In genomic region chr17:47895856-47896671, GRCh38 we compare ENCODE assay signal across 8 cellular contexts.
A peak's percentile ranks its signal among the peaks of the same experiment; 100 is the strongest.
DNase-seq lines count a peak whose midpoint lies in the region; ATAC-seq and TF ChIP-seq lines count a peak whose summit lies in the region.

SP2 (plus strand) TSS chr17:47896236; CDS start chr17:47896287, 51 bp downstream.

- peak within 1 kb of the TSS; percentile 76 for H2AFZ ChIP-seq in MM.1S (ENCODE audit: low read length)

- H3K4me3 ChIP-seq in HAP-1 (peak within 1 kb of the TSS; percentile 94), MM.1S (ENCODE audit: low read length) (peak within 1 kb of the TSS; percentile 94)

- in situ Hi-C loops in HAP-1 (cut with MboI; ENCODE audit: low sequenced_read_pairs) = loop anchor here (10.0 kb wide), 1 partner anchor 121 kb away; no protein-coding TSS in a partner anchor

- H3K4me2 ChIP-seq in MM.1S (ENCODE audit: low read depth, low read length) = peak within 1 kb of the TSS; percentile 84

- peaks cover 33% of the 10 kb centered on the region for H3K4me1 ChIP-seq in ES-I3 (ENCODE audit: insufficient read depth, low read length)
- no peaks in the 10 kb centered on the region for H3K4me1 ChIP-seq in HAP-1
- H3K4me1 ChIP-seq in MM.1S (ENCODE audit: low read length) = peaks cover 32% of the 10 kb centered on the region

- H3K27ac ChIP-seq in MM.1S (ENCODE audit: low read length) = peak within 1 kb of the TSS; percentile 64

- no peaks in the 10 kb centered on the region for H4K20me1 ChIP-seq in MM.1S (ENCODE audit: insufficient read depth, low read length)

- H3K36me3 ChIP-seq in ES-I3 (ENCODE audit: insufficient read depth, low read length) (no peaks in the 10 kb centered on the region; the same call in 1 of the 2 replicates), HAP-1 (replicated peaks) (no peaks in the 10 kb centered on the region; the same call in 1 of the 2 replicates), MM.1S (replicated peaks; ENCODE audit: insufficient read depth, low read length) (no peaks in the 10 kb centered on the region)

- H3K27ac Mint-ChIP-seq in nephron progenitor cell = peak within 1 kb of the TSS; percentile 98
- peak within 1 kb of the TSS; percentile 97 to 100 for H3K27ac Mint-ChIP-seq in stimulated activated naive CD8-positive, alpha-beta T cell treated with anti-CD3 and anti-CD28 coated beads, Interleukin-15, amount 100 ng/mL, for 72 hours

- peaks cover 3% of the 10 kb centered on the region for H3K27me3 Mint-ChIP-seq in nephron progenitor cell (ENCODE audit: low read depth, poor library complexity)
- H3K27me3 Mint-ChIP-seq in stimulated activated naive CD8-positive, alpha-beta T cell treated with anti-CD3 and anti-CD28 coated beads, Interleukin-15, amount 100 ng/mL, for 72 hours = no peaks in the 10 kb centered on the region

- H3K9me2 ChIP-seq in MM.1S (replicated peaks; ENCODE audit: insufficient read depth, low read length) = no peaks in the 10 kb centered on the region

- H3K9ac ChIP-seq in ES-I3 (ENCODE audit: low read depth, low read length) (peak within 1 kb of the TSS; percentile 97), MM.1S (ENCODE audit: low read length) (peak within 1 kb of the TSS; percentile 87)

- peak within 1 kb of the TSS; percentile 97 for H3K4me3 Mint-ChIP-seq in nephron progenitor cell
- H3K4me3 Mint-ChIP-seq in stimulated activated naive CD8-positive, alpha-beta T cell treated with anti-CD3 and anti-CD28 coated beads, Interleukin-15, amount 100 ng/mL, for 72 hours = peak within 1 kb of the TSS; percentile 88 to 95

- TF ChIP-seq CTCF in MM.1S (IDR thresholded peaks at IDR 0.05; ENCODE audit: low read length) = no peak
- TF ChIP-seq CTCF in nephron progenitor cell (IDR thresholded peaks at IDR 0.05) = no peak

- ATAC-seq in stimulated activated naive CD8-positive, alpha-beta T cell treated with anti-CD3 and anti-CD28 coated beads, Interleukin-15, amount 100 ng/mL, for 72 hours = peak; percentile 94

- H3K36me3 Mint-ChIP-seq in nephron progenitor cell (ENCODE audit: low read depth) = no peaks in the 10 kb centered on the region

- peaks cover 10% of the 10 kb centered on the region; the same call in 1 of the 2 replicates for H3F3A ChIP-seq in MM.1S (ENCODE audit: insufficient read depth, low read length)

- H3K27me3 ChIP-seq in HAP-1 (ENCODE audit: low read depth) (no peaks in the 10 kb centered on the region), MM.1S (replicated peaks; ENCODE audit: insufficient read depth, low read length) (no peaks in the 10 kb centered on the region)

- no peaks in the 10 kb centered on the region for H3K9me3 ChIP-seq in ES-I3 (ENCODE audit: control insufficient read depth, insufficient read depth, low read length)
- no peaks in the 10 kb centered on the region for H3K9me3 ChIP-seq in HAP-1
- H3K9me3 ChIP-seq in MM.1S (replicated peaks; ENCODE audit: insufficient read depth, low read length) = no peaks in the 10 kb centered on the region

- peaks cover 48% of the 10 kb centered on the region for H3K79me2 ChIP-seq in MM.1S (ENCODE audit: low read length)

- peaks cover 65% of the 10 kb centered on the region for H3K4me1 Mint-ChIP-seq in nephron progenitor cell
- H3K4me1 Mint-ChIP-seq in stimulated activated naive CD8-positive, alpha-beta T cell treated with anti-CD3 and anti-CD28 coated beads, Interleukin-15, amount 100 ng/mL, for 72 hours = peaks cover 60% of the 10 kb centered on the region

- no peaks in the 10 kb centered on the region for H3K9me3 Mint-ChIP-seq in nephron progenitor cell
- no peaks in the 10 kb centered on the region for H3K9me3 Mint-ChIP-seq in stimulated activated naive CD8-positive, alpha-beta T cell treated with anti-CD3 and anti-CD28 coated beads, Interleukin-15, amount 100 ng/mL, for 72 hours

- DNase-seq in HAP-1 (ENCODE audit: low spot score in 2 of 2) = peak; percentile 99 to 100
- DNase-seq in MM.1S = peak; percentile 100
- peak; percentile 99 for DNase-seq in SIG-M5 (lab: John Stamatoyannopoulos, UW)
- peak; percentile 95 for DNase-seq in activated gamma-delta T cell (lab: John Stamatoyannopoulos, UW)
- peak; percentile 100 for DNase-seq in fibroblast of the conjunctiva (ENCODE audit: low read depth)
- peak; percentile 98 for DNase-seq in nephron progenitor cell
- DNase-seq in stimulated activated naive CD8-positive, alpha-beta T cell treated with anti-CD3 and anti-CD28 coated beads, Interleukin-15, amount 100 ng/mL, for 72 hours = peak; percentile 100

Comparison
In these comparisons a context has a peak if more than half of its experiments do, and no peak if none do; other contexts are left out.
1. Peak in every context shown above with its lines: DNase-seq, ATAC-seq, H3K4me3 ChIP-seq and H3K27ac ChIP-seq.